3 cellular contexts compared by ENCODE assay signal in genomic region chr17:76195281-76196096, GRCh38.
TF ChIP-seq lines count a peak whose summit lies in the region.

No MANE protein-coding gene starts in this region.

TF ChIP-seq in SK-N-SH treated with all-trans-retinoic acid at 6 μM for 48 hours, 23 proteins besides CTCF, POLR2A, EP300 and RAD21:
- TF ChIP-seq BACH2 (CRISPR knock-in tag; IDR thresholded peaks at IDR 0.05; ENCODE audit: borderline replicate concordance) (peak; percentile 64; the same call in 1 of the 2 replicates), CREB5 (CRISPR knock-in tag; IDR thresholded peaks at IDR 0.05; ENCODE audit: low read depth) (no peak)

TF ChIP-seq in SK-N-SH, 30 proteins besides CTCF, POLR2A, EP300 and RAD21:
- TF ChIP-seq GATA2 (CRISPR knock-in tag; IDR thresholded peaks at IDR 0.05) (no peak), YY1 (IDR thresholded peaks at IDR 0.05; ENCODE audit: low read depth) (no peak), CHD2 (IDR thresholded peaks at IDR 0.05; ENCODE audit: low read length, partially characterized antibody) (no peak), MEF2A (IDR thresholded peaks at IDR 0.05; ENCODE audit: borderline replicate concordance, low read depth) (no peak), JUND (IDR thresholded peaks at IDR 0.05) (no peak), SIN3A (IDR thresholded peaks at IDR 0.05; ENCODE audit: borderline replicate concordance, low read depth, low read length) (no peak), EZH2phosphoT487 (IDR thresholded peaks at IDR 0.05; ENCODE audit: borderline replicate concordance, low read depth) (no peak), TCF12 (IDR thresholded peaks at IDR 0.05) (no peak), SMC3 (IDR thresholded peaks at IDR 0.05; ENCODE audit: low read depth, low read length) (no peak), NRF1 (IDR thresholded peaks at IDR 0.05; ENCODE audit: low read depth, low read length) (no peak), TAF1 (IDR thresholded peaks at IDR 0.05; ENCODE audit: borderline replicate concordance, low read depth, low read length) (no peak), RXRA (IDR thresholded peaks at IDR 0.05; ENCODE audit: borderline replicate concordance, low read depth) (no peak), REST (IDR thresholded peaks at IDR 0.05; ENCODE audit: low read depth, low read length) (no peak)
- TF ChIP-seq, protein P1, sequence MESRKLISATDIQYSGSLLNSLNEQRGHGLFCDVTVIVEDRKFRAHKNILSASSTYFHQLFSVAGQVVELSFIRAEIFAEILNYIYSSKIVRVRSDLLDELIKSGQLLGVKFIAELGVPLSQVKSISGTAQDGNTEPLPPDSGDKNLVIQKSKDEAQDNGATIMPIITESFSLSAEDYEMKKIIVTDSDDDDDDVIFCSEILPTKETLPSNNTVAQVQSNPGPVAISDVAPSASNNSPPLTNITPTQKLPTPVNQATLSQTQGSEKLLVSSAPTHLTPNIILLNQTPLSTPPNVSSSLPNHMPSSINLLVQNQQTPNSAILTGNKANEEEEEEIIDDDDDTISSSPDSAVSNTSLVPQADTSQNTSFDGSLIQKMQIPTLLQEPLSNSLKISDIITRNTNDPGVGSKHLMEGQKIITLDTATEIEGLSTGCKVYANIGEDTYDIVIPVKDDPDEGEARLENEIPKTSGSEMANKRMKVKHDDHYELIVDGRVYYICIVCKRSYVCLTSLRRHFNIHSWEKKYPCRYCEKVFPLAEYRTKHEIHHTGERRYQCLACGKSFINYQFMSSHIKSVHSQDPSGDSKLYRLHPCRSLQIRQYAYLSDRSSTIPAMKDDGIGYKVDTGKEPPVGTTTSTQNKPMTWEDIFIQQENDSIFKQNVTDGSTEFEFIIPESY (IDR thresholded peaks at IDR 0.05; ENCODE audit: borderline replicate concordance, low read depth) = no peak
TF ChIP-seq in SK-N-SH: peak in this region for 0.

TF ChIP-seq in HepG2, 621 proteins besides CTCF, POLR2A, EP300 and RAD21:
- TF ChIP-seq MAFK (conservative IDR thresholded peaks at IDR 0.05 in 1 of 2, IDR thresholded peaks at IDR 0.05 in 1 of 2; ENCODE audit: low read length in 2 of 2) = peak; percentile 91 to 93
- no peak for TF ChIP-seq MEIS1 (CRISPR knock-in tag; IDR thresholded peaks at IDR 0.05; ENCODE audit: borderline replicate concordance)
- TF ChIP-seq SYNCRIP (IDR thresholded peaks at IDR 0.05; ENCODE audit: insufficient read depth, low read depth, low read length) = no peak
- no peak for TF ChIP-seq ZSCAN20 (CRISPR knock-in tag; IDR thresholded peaks at IDR 0.05; ENCODE audit: borderline replicate concordance)
- TF ChIP-seq MAFF (IDR thresholded peaks at IDR 0.05; ENCODE audit: low read depth, low read length) = peak; percentile 79
- no peak for TF ChIP-seq MYNN (CRISPR knock-in tag; IDR thresholded peaks at IDR 0.05; ENCODE audit: low read depth)
- peak; percentile 90 for TF ChIP-seq NFE2L2 (IDR thresholded peaks at IDR 0.05; ENCODE audit: low read length)
- TF ChIP-seq, protein P2, sequence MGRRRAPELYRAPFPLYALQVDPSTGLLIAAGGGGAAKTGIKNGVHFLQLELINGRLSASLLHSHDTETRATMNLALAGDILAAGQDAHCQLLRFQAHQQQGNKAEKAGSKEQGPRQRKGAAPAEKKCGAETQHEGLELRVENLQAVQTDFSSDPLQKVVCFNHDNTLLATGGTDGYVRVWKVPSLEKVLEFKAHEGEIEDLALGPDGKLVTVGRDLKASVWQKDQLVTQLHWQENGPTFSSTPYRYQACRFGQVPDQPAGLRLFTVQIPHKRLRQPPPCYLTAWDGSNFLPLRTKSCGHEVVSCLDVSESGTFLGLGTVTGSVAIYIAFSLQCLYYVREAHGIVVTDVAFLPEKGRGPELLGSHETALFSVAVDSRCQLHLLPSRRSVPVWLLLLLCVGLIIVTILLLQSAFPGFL (CRISPR knock-in tag; IDR thresholded peaks at IDR 0.05) = no peak
- no peak for TF ChIP-seq U2AF1 (optimal IDR thresholded peaks at IDR 0.05; ENCODE audit: low read depth, low read length)
TF ChIP-seq in HepG2: peak in this region for 3.
